In the genomic region with DNA sequence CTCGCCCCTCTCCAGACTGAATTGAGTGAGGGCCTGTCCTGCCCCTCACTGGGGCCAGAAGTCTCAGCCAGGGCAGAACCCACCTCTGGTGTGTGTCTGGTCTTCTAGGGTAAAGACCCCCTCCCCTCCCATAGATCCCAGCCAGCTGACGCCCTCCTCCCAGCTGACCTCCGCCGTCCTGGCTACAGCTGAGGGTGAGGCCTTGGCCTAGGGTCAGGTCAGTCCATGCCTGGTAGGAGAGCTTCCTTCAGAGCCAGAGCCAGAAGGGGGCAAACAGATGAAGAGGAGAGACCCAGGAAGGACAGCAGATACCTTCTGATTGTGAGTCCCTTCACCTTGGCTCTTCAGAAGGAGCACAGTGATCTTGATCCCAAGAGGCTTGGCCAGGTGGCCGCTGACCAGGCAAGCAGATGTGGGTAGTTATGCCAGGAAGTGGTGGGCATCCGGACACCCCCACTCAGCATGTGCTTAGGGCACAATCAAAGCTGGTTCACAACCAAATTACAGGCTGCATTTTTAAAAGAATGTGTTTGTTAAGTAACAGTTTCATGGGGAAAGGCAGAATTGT, we compare ENCODE assay signal across 8 cellular contexts. TPM values are rescaled to one million over a fixed set of nuclear protein-coding genes. Genes with fewer than 3 reads are reported as not detected.
DNase-seq lines count a peak whose midpoint lies in the region; ATAC-seq, FAIRE-seq and TF ChIP-seq lines count a peak whose summit lies in the region.

No MANE protein-coding gene starts in this region.

- H3K27me3 ChIP-seq in iPS-20b (ENCODE audit: insufficient read depth, low read length) (no peaks in the 10 kb centered on the region), PC-9 (ENCODE audit: insufficient read depth, low read depth) (no peaks in the 10 kb centered on the region)

- H2AFZ ChIP-seq in PC-9, result no peak overlapping the region

- no peaks in the 10 kb centered on the region for H3K27me3 Mint-ChIP-seq in activated CD4-positive, alpha-beta T cell treated with anti-CD3 and anti-CD28 coated beads for 36 hours
- H3K27me3 Mint-ChIP-seq in T-helper 2 cell treated with Interferon-gamma antibody and Interleukin-4, amounts not matched to agents 5 μg/mL and 100 μg/mL, for 36 hours (ENCODE audit: low read depth), result no peaks in the 10 kb centered on the region

- H3K4me1 ChIP-seq in iPS-20b (ENCODE audit: insufficient read depth, low read length), result peaks cover 3% of the 10 kb centered on the region; the same call in 1 of the 2 replicates
- 0 out of 2 replicates have a peak, but pooled peaks cover 5% of the 10 kb centered on the region for H3K4me1 ChIP-seq in PC-9 (replicated peaks; ENCODE audit: insufficient read depth)

- H3K9me3 ChIP-seq in iPS-20b (ENCODE audit: insufficient read depth, low read depth, low read length) (no peaks in the 10 kb centered on the region), PC-9 (ENCODE audit: insufficient read depth, low read depth) (no peaks in the 10 kb centered on the region)

- H3K27ac Mint-ChIP-seq in activated CD4-positive, alpha-beta T cell treated with anti-CD3 and anti-CD28 coated beads for 36 hours, result peak overlapping the region; percentile 99
- peak overlapping the region; percentile 88 for H3K27ac Mint-ChIP-seq in T-helper 2 cell treated with Interferon-gamma antibody and Interleukin-4, amounts not matched to agents 5 μg/mL and 100 μg/mL, for 36 hours

- H3K36me3 ChIP-seq in iPS-20b (ENCODE audit: insufficient read depth, low read depth, low read length) (peaks cover 53% of the 10 kb centered on the region), PC-9 (ENCODE audit: low read depth) (peaks cover 7% of the 10 kb centered on the region; the same call in 1 of the 2 replicates)

- BruUV-seq in PC-9 (replicated peaks; lab: Mats Ljungman, UMichigan), result no TSS peak

- peaks cover 32% of the 10 kb centered on the region for H4K20me1 ChIP-seq in PC-9 (ENCODE audit: insufficient read depth)

- H3K4me3 ChIP-seq in iPS-20b (ENCODE audit: low read length) (no peak overlapping the region), PC-9 (no peak overlapping the region)

- CTCF ChIA-PET in activated CD4-positive, alpha-beta T cell treated with anti-CD3 and anti-CD28 coated beads for 36 hours (lab: Charles Lee), result interaction anchor here (0.6 to 3.3 kb wide), 13 partner anchors 9 to 516 kb away, joined by 3 to 16 read pairs (median 4); a partner anchor contains a TSS
- CTCF ChIA-PET in PC-9 (lab: Charles Lee), result no interaction called here

- ATAC-seq in activated CD4-positive, alpha-beta T cell treated with anti-CD3 and anti-CD28 coated beads for 36 hours, result no peak

- H3K4me2 ChIP-seq in PC-9, result no peak overlapping the region

- peak; percentile 39 for DNase-seq in activated CD4-positive, alpha-beta T cell treated with anti-CD3 and anti-CD28 coated beads for 36 hours
- no peak for DNase-seq in activated CD4-positive, alpha-beta T cell treated with anti-CD3 and anti-CD28 coated beads for 4 hours
- DNase-seq in T-helper 2 cell treated with Interferon-gamma antibody and Interleukin-4, amounts not matched to agents 5 μg/mL and 100 μg/mL, for 36 hours (ENCODE audit: low spot score), result no peak
- DNase-seq in substantia nigra (lab: John Stamatoyannopoulos, UW) (no peak), PC-9 (no peak), RCC 7860 (ENCODE audit: low spot score) (no peak), GM20000 (ENCODE audit: low spot score) (no peak)

- H3K79me2 ChIP-seq in PC-9 (ENCODE audit: low read depth), result no peaks in the 10 kb centered on the region; the same call in 1 of the 2 replicates

- peaks cover 44% of the 10 kb centered on the region for H3K4me1 Mint-ChIP-seq in activated CD4-positive, alpha-beta T cell treated with anti-CD3 and anti-CD28 coated beads for 36 hours
- peaks cover 30% of the 10 kb centered on the region for H3K4me1 Mint-ChIP-seq in T-helper 2 cell treated with Interferon-gamma antibody and Interleukin-4, amounts not matched to agents 5 μg/mL and 100 μg/mL, for 36 hours (ENCODE audit: low read depth)

- no peaks in the 10 kb centered on the region for H3K9me3 Mint-ChIP-seq in activated CD4-positive, alpha-beta T cell treated with anti-CD3 and anti-CD28 coated beads for 36 hours (ENCODE audit: low read depth)
- no peaks in the 10 kb centered on the region for H3K9me3 Mint-ChIP-seq in T-helper 2 cell treated with Interferon-gamma antibody and Interleukin-4, amounts not matched to agents 5 μg/mL and 100 μg/mL, for 36 hours

- H3F3A ChIP-seq in PC-9 (ENCODE audit: insufficient read depth, low read depth), result peaks cover 19% of the 10 kb centered on the region; the same call in 1 of the 2 replicates

- TF ChIP-seq CTCF in PC-9 (conservative IDR thresholded peaks at IDR 0.05) (no peak), GM20000 (IDR thresholded peaks at IDR 0.05; ENCODE audit: extremely low read depth, missing control alignments) (no peak)

- intact Hi-C loops in activated CD4-positive, alpha-beta T cell treated with anti-CD3 and anti-CD28 coated beads for 36 hours (cut with DNase I, micrococcal nuclease), result loop anchor here in 1 of 2 experiments (1.0 kb wide), 1 partner anchor 184 kb away; a partner anchor contains a TSS
- intact Hi-C loops in PC-9 (cut with micrococcal nuclease; ENCODE audit: unreplicated experiment), result no loop called here

- FAIRE-seq in RCC 7860 (lab: Jason Lieb, UNC), result no peak

- no peak overlapping the region for H3K9ac ChIP-seq in iPS-20b (ENCODE audit: low read depth, low read length)

- POLR2A ChIA-PET in activated CD4-positive, alpha-beta T cell treated with anti-CD3 and anti-CD28 coated beads for 36 hours (lab: Charles Lee), result interaction anchor here (0.6 to 1.4 kb wide), 5 partner anchors 11 to 121 kb away, joined by 3 to 10 read pairs (median 3); a partner anchor contains a TSS
- POLR2A ChIA-PET in PC-9 (lab: Charles Lee; ENCODE audit: unreplicated experiment), result interaction anchor here (0.6 to 0.7 kb wide), 2 partner anchors 28 to 53 kb away, joined by 3 to 8 read pairs; no protein-coding TSS in a partner anchor

- H3K4me3 Mint-ChIP-seq in activated CD4-positive, alpha-beta T cell treated with anti-CD3 and anti-CD28 coated beads for 36 hours, result peak overlapping the region; percentile 72
- H3K4me3 Mint-ChIP-seq in T-helper 2 cell treated with Interferon-gamma antibody and Interleukin-4, amounts not matched to agents 5 μg/mL and 100 μg/mL, for 36 hours, result peak overlapping the region; percentile 62

- H3K27ac ChIP-seq in iPS-20b (ENCODE audit: low read length), result peak overlapping the region; percentile 30
- peak overlapping the region; percentile 63 for H3K27ac ChIP-seq in substantia nigra (ENCODE audit: low read depth, low read length, poor library complexity, severe bottlenecking)
- no peak overlapping the region for H3K27ac ChIP-seq in PC-9

- peaks cover 50% of the 10 kb centered on the region for H3K36me3 Mint-ChIP-seq in activated CD4-positive, alpha-beta T cell treated with anti-CD3 and anti-CD28 coated beads for 36 hours (ENCODE audit: low read depth)
- peaks cover 33% of the 10 kb centered on the region for H3K36me3 Mint-ChIP-seq in T-helper 2 cell treated with Interferon-gamma antibody and Interleukin-4, amounts not matched to agents 5 μg/mL and 100 μg/mL, for 36 hours (ENCODE audit: low read depth)

- H3K9me2 ChIP-seq in PC-9 (ENCODE audit: insufficient read depth), result no peaks in the 10 kb centered on the region

RNA-seq across cellular contexts. Expression of a gene that starts 29.8 kb away (rescaled TPM):
- 10 to 100 TPM; 58.1 to 68.0 TPM for total RNA-seq in activated CD4-positive, alpha-beta T cell treated with anti-CD3 and anti-CD28 coated beads for 36 hours
- total RNA-seq in PC-9 (2021), result 82.1 and 83.5 TPM in 2 replicates
